ENCODE assay signal across 8 cellular contexts in genomic region chr1:6497215-6497866, GRCh38. TPM values are rescaled to one million over a fixed set of nuclear protein-coding genes. Genes with fewer than 3 reads are reported as not detected.
A peak's percentile ranks its signal among the peaks of the same experiment; 100 is the strongest.
DNase-seq lines count a peak whose midpoint lies in the region; ATAC-seq and TF ChIP-seq lines count a peak whose summit lies in the region.

No MANE protein-coding gene starts in this region.

- H3K4me1 Mint-ChIP-seq in osteocyte (ENCODE audit: unreplicated experiment): peaks cover 67% of the 10 kb centered on the region

- H3K4me3 ChIP-seq in GM08714 (ENCODE audit: low read length) (peak overlapping the region; percentile 47; the same call in 1 of the 2 replicates), NT2/D1 (ENCODE audit: insufficient read length, low read depth) (peak overlapping the region; percentile 55)

- H3K27me3 Mint-ChIP-seq in osteocyte (ENCODE audit: unreplicated experiment): no peaks in the 10 kb centered on the region

- peak overlapping the region; percentile 81 for H3K9ac ChIP-seq in NT2/D1 (ENCODE audit: insufficient read length, low read depth)

- no peaks in the 10 kb centered on the region for H3K36me3 ChIP-seq in NT2/D1 (ENCODE audit: insufficient read depth, insufficient read length, low read length)

- H3K9me3 Mint-ChIP-seq in osteocyte (ENCODE audit: unreplicated experiment): no peaks in the 10 kb centered on the region

- H3K36me3 Mint-ChIP-seq in osteocyte (ENCODE audit: unreplicated experiment): no peaks in the 10 kb centered on the region

- H3K27ac Mint-ChIP-seq in osteocyte (ENCODE audit: unreplicated experiment): peak overlapping the region; percentile 50

- ATAC-seq in GM18867 (IDR thresholded peaks at IDR 0.05; ENCODE audit: unreplicated experiment) (no peak), GM21528 (IDR thresholded peaks at IDR 0.05; ENCODE audit: low FRiP score, unreplicated experiment) (no peak)

- H3K27me3 ChIP-seq in NT2/D1 (ENCODE audit: insufficient read depth, insufficient read length): no peaks in the 10 kb centered on the region

- H3K4me3 Mint-ChIP-seq in osteocyte (ENCODE audit: unreplicated experiment): peak overlapping the region; percentile 74

- no peak for TF ChIP-seq CTCF in osteocyte (IDR thresholded peaks at IDR 0.05)

- H3K4me1 ChIP-seq in NT2/D1 (ENCODE audit: insufficient read depth, insufficient read length): peaks cover 17% of the 10 kb centered on the region

- DNase-seq in NT2/D1 (ENCODE audit: low read depth, low spot score) (no peak), activated gamma-delta T cell (lab: John Stamatoyannopoulos, UW) (peak; percentile 45), germinal center (ENCODE audit: low spot score) (peak; percentile 47), osteocyte (ENCODE audit: extremely low spot score, unreplicated experiment) (no peak), NOMO-1 treated with dmso at 0.1 percent for 144 hours (lab: John Stamatoyannopoulos, UW; ENCODE audit: unreplicated experiment) (no peak)

- no peaks in the 10 kb centered on the region for H3K9me3 ChIP-seq in NT2/D1 (ENCODE audit: insufficient read depth, low read length)

RNA-seq across cellular contexts. Expression of gene PLEKHG5, which starts 5.9 kb away (rescaled TPM):
- 33.0 and 34.9 TPM in 2 replicates for total RNA-seq in osteocyte

RNA-seq across cellular contexts. Expression of gene TNFRSF25, which starts 31.4 kb away (rescaled TPM):
- total RNA-seq in osteocyte: 26.4 and 27.9 TPM in 2 replicates

RNA-seq across cellular contexts. Expression of gene NOL9, which starts 57.0 kb away (rescaled TPM):
- 33.5 and 36.3 TPM in 2 replicates for total RNA-seq in osteocyte

RNA-seq across cellular contexts. Expression of gene TAS1R1, which starts 57.8 kb away (rescaled TPM):
- total RNA-seq in osteocyte: not detected in 2 replicates

Comparison
In these comparisons a context has a peak if more than half of its experiments do, and no peak if none do; other contexts are left out.
1. DNase-seq: peak in activated gamma-delta T cell (single experiment) and germinal center (single experiment); none in NT2/D1 (single experiment), osteocyte (single experiment) and NOMO-1 treated with dmso at 0.1 percent for 144 hours (single experiment).